27 cellular contexts compared by ENCODE assay signal in the genomic region with DNA sequence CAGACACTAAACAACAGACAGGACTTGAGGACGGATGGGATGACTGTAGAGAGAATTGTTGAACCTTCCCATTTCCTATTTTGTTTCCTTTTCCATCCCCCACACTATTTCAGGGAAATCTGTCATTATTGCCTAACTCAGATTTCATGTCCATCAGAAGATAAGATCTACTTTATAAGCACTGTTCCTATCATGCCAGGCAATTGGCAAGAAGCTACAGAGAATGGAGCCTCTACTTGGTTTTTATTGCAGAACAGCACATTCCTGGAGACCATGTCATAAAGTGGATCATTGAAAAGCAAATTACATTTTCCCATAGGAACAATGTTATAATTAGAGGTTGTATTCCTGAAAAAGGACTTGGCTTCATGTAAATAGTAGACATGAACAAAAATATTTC.
DNase-seq lines count a peak whose midpoint lies in the region; ATAC-seq and TF ChIP-seq lines count a peak whose summit lies in the region.
"Had no signal": no experiment of that assay in that cellular context is flagged by ENCODE, and none has a peak within 500 bp of the region (broad histone marks: within the 10 kb centered on the region; RNA-seq: fewer than 3 reads in every experiment).

No MANE protein-coding gene starts in this region.

- DNase-seq in SK-N-SH (no peak), PC-3 (peak; percentile 30), dedifferentiated amniotic fluid mesenchymal stem cell (ENCODE audit: extremely low spot score) (peak; percentile 38), mucosa of descending colon (no peak), ascending aorta (ENCODE audit: low spot score in 2 of 2) (no peak), ovary (no peak)
- no peak for DNase-seq in activated CD4-positive, alpha-beta T cell treated with anti-CD3 and anti-CD28 coated beads, Interleukin-2, amount 50 U/mL, for 1 hour
- DNase-seq: CD4-positive, alpha-beta T cell; COR-L47; EL; GDM1; GOT3; HCEC 1CT; Kasumi-1; MM.1S; NCI-H2029; NCI-H446; NCI-H524 treated with DMSO at 0.1 percent for 48 hours; NCI-H774; NK-92 treated with Interleukin-12 subunit alpha and Interleukin-12 subunit beta, amount 100 ng/mL, for 24 hours; PC-9; SHP77 had no signal

- intact Hi-C loops in PC-3 (cut with micrococcal nuclease), result no loop called here
- intact Hi-C loops in mucosa of descending colon (cut with DNase I, micrococcal nuclease), result no loop called here
- intact Hi-C loops in ascending aorta (cut with DNase I), result no loop called here
- intact Hi-C loops in ovary (cut with DNase I), result no loop called here

- H3K4me3 ChIP-seq in SK-N-SH (ENCODE audit: low read depth in 2 of 2, low read length in 1 of 2) (no peak overlapping the region), PC-3 (ENCODE audit: low read length) (no peak overlapping the region), mucosa of descending colon (no peak overlapping the region), ascending aorta (no peak overlapping the region), ovary (no peak overlapping the region)
- H3K4me3 ChIP-seq: BLaER1, GM12878, K562, PC-9 had no signal

- no peaks in the 10 kb centered on the region for H3K9me3 ChIP-seq in SK-N-SH
- no peaks in the 10 kb centered on the region for H3K9me3 ChIP-seq in PC-3 (ENCODE audit: low read length)
- H3K9me3 ChIP-seq in mucosa of descending colon, result no peaks in the 10 kb centered on the region
- H3K9me3 ChIP-seq in ascending aorta, result no peaks in the 10 kb centered on the region
- H3K9me3 ChIP-seq in ovary, result no peaks in the 10 kb centered on the region
- H3K9me3 ChIP-seq: BLaER1 had no signal

- WGBS in SK-N-SH (ENCODE audit: low lambda C conversion rate), result 21% methylated on average over 1 of the region's 1 CpG
- 0 to 58% (median 36%) methylated on average over 1 of the region's 1 CpG for WGBS in ovary, 3 donors

- TF ChIP-seq EP300 in SK-N-SH (IDR thresholded peaks at IDR 0.05; ENCODE audit: borderline replicate concordance in 1 of 2, low read depth in 1 of 2, low read length in 1 of 2) (no peak), ovary (IDR thresholded peaks at IDR 0.05) (no peak)

- H3K9ac ChIP-seq in SK-N-SH (no peak overlapping the region), PC-3 (ENCODE audit: low read length) (no peak overlapping the region)
- H3K9ac ChIP-seq: BLaER1 had no signal

- TF ChIP-seq CTCF in SK-N-SH (IDR thresholded peaks at IDR 0.05) (no peak), PC-3 (conservative IDR thresholded peaks at IDR 0.05; ENCODE audit: low read depth, low read length) (no peak), mucosa of descending colon (IDR thresholded peaks at IDR 0.05) (no peak), ascending aorta (IDR thresholded peaks at IDR 0.05) (no peak), ovary (IDR thresholded peaks at IDR 0.05) (no peak)

- H3K4me1 ChIP-seq in SK-N-SH (ENCODE audit: control insufficient read depth in 1 of 2, insufficient read depth in 2 of 2, low read depth in 1 of 2, low read length in 1 of 2) (no peaks in the 10 kb centered on the region), PC-3 (ENCODE audit: insufficient read depth, low read length) (no peaks in the 10 kb centered on the region), mucosa of descending colon (ENCODE audit: low read depth) (no peaks in the 10 kb centered on the region), ascending aorta (no peaks in the 10 kb centered on the region), ovary (ENCODE audit: insufficient read depth) (no peaks in the 10 kb centered on the region)
- H3K4me1 ChIP-seq: BLaER1 had no signal

- TF ChIP-seq POLR2A in ovary (IDR thresholded peaks at IDR 0.05), result no peak

- no TSS peak for BruUV-seq in PC-3 (replicated peaks; lab: Mats Ljungman, UMichigan)

- H3K79me2 ChIP-seq in SK-N-SH (ENCODE audit: insufficient read depth), result no peaks in the 10 kb centered on the region
- no peaks in the 10 kb centered on the region for H3K79me2 ChIP-seq in PC-3 (ENCODE audit: low read length)

- POLR2A ChIA-PET in SK-N-SH (lab: Yijun Ruan, JAX), result no interaction called here
- POLR2A ChIA-PET in PC-3 (lab: Charles Lee; ENCODE audit: unreplicated experiment), result no interaction called here

- CTCF ChIA-PET in SK-N-SH (lab: Yijun Ruan, JAX) (interaction anchor here (0.7 to 2.7 kb wide), 3 partner anchors 9 to 198 kb away, joined by 3 to 8 read pairs (median 4); no protein-coding TSS in a partner anchor), PC-3 (lab: Charles Lee) (no interaction called here)

- H4K20me1 ChIP-seq in SK-N-SH (ENCODE audit: insufficient read depth) (no peaks in the 10 kb centered on the region), PC-3 (ENCODE audit: low read length) (no peaks in the 10 kb centered on the region)
- H4K20me1 ChIP-seq: BLaER1 had no signal

- no peaks in the 10 kb centered on the region for H3K9me2 ChIP-seq in SK-N-SH
- no peaks in the 10 kb centered on the region for H3K9me2 ChIP-seq in PC-3 (replicated peaks; ENCODE audit: low read length)

- no peak for ATAC-seq in SK-N-SH treated with all-trans-retinoic acid at 6 μM for 48 hours
- no peak for ATAC-seq in PC-3
- no peak for ATAC-seq in mucosa of descending colon
- ATAC-seq: GM12878, K562 had no signal

- no peak overlapping the region for H2AFZ ChIP-seq in SK-N-SH (ENCODE audit: low read depth)
- H2AFZ ChIP-seq in PC-3 (ENCODE audit: low read length), result no peak overlapping the region
- H2AFZ ChIP-seq: PC-9 had no signal

- TF ChIP-seq RAD21 in SK-N-SH (IDR thresholded peaks at IDR 0.05; ENCODE audit: low read length), result no peak

- H3K27ac ChIP-seq in SK-N-SH (ENCODE audit: low read depth in 2 of 2, low read length in 1 of 2), result no peak overlapping the region
- no peak overlapping the region for H3K27ac ChIP-seq in PC-3 (ENCODE audit: low read length)
- no peak overlapping the region for H3K27ac ChIP-seq in ascending aorta
- no peak overlapping the region for H3K27ac ChIP-seq in ovary
- H3K27ac ChIP-seq: 22Rv1, BLaER1, PC-9 had no signal

- no peaks in the 10 kb centered on the region for H3F3A ChIP-seq in SK-N-SH (replicated peaks; ENCODE audit: insufficient read depth)
- H3F3A ChIP-seq in PC-3 (ENCODE audit: low read length, unreplicated experiment), result no peaks in the 10 kb centered on the region

- H3K36me3 ChIP-seq in SK-N-SH (replicated peaks in 1 of 2; ENCODE audit: control insufficient read depth in 1 of 2, insufficient read depth in 2 of 2, low read length in 1 of 2) (no peaks in the 10 kb centered on the region), PC-3 (ENCODE audit: low read depth, low read length) (no peaks in the 10 kb centered on the region), mucosa of descending colon (ENCODE audit: low read depth) (no peaks in the 10 kb centered on the region), ascending aorta (no peaks in the 10 kb centered on the region), ovary (no peaks in the 10 kb centered on the region)
- H3K36me3 ChIP-seq: BLaER1 had no signal

- H3K4me2 ChIP-seq in SK-N-SH (no peak overlapping the region), PC-3 (ENCODE audit: low read length) (no peak overlapping the region)
- H3K4me2 ChIP-seq: BLaER1, PC-9 had no signal

- no peaks in the 10 kb centered on the region; the same call in 1 of the 2 replicates for H3K27me3 ChIP-seq in SK-N-SH (ENCODE audit: insufficient read depth)
- peaks cover 7% of the 10 kb centered on the region; the same call in 1 of the 2 replicates for H3K27me3 ChIP-seq in PC-3 (ENCODE audit: low read length)
- H3K27me3 ChIP-seq in ascending aorta, result no peaks in the 10 kb centered on the region
- no peaks in the 10 kb centered on the region for H3K27me3 ChIP-seq in ovary
- H3K27me3 ChIP-seq: BLaER1 had no signal

TF ChIP-seq in SK-N-SH treated with all-trans-retinoic acid at 6 μM for 48 hours, 23 proteins besides CTCF, POLR2A, EP300 and RAD21:
- TF ChIP-seq ARNTL (CRISPR knock-in tag; IDR thresholded peaks at IDR 0.05; ENCODE audit: borderline replicate concordance, low read depth) (no peak), RARB (CRISPR knock-in tag; IDR thresholded peaks at IDR 0.05) (no peak), CSDC2 (CRISPR knock-in tag; IDR thresholded peaks at IDR 0.05) (0 out of 2 replicates have a peak, but pooled peaks have one; percentile 60), ISL1 (CRISPR knock-in tag; IDR thresholded peaks at IDR 0.05) (peak; percentile 83)
- TF ChIP-seq, protein P1, sequence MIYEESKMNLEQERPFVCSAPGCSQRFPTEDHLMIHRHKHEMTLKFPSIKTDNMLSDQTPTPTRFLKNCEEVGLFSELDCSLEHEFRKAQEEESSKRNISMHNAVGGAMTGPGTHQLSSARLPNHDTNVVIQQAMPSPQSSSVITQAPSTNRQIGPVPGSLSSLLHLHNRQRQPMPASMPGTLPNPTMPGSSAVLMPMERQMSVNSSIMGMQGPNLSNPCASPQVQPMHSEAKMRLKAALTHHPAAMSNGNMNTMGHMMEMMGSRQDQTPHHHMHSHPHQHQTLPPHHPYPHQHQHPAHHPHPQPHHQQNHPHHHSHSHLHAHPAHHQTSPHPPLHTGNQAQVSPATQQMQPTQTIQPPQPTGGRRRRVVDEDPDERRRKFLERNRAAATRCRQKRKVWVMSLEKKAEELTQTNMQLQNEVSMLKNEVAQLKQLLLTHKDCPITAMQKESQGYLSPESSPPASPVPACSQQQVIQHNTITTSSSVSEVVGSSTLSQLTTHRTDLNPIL (CRISPR knock-in tag; IDR thresholded peaks at IDR 0.05; ENCODE audit: low read depth), result peak; percentile 68; the same call in 1 of the 2 replicates
TF ChIP-seq in SK-N-SH treated with all-trans-retinoic acid at 6 μM for 48 hours: peak in this region for 3.

TF ChIP-seq in SK-N-SH, 30 proteins besides CTCF, POLR2A, EP300 and RAD21 (continues in another document):
- TF ChIP-seq NFIC (IDR thresholded peaks at IDR 0.05; ENCODE audit: borderline replicate concordance), result no peak
- TF ChIP-seq FOXM1 (IDR thresholded peaks at IDR 0.05; ENCODE audit: low read depth), result no peak
- TF ChIP-seq FOSL2 (IDR thresholded peaks at IDR 0.05; ENCODE audit: borderline replicate concordance, low read depth), result no peak
- TF ChIP-seq POLR2AphosphoS5 (IDR thresholded peaks at IDR 0.05; ENCODE audit: low read depth, low read length), result no peak
- TF ChIP-seq, protein P2, sequence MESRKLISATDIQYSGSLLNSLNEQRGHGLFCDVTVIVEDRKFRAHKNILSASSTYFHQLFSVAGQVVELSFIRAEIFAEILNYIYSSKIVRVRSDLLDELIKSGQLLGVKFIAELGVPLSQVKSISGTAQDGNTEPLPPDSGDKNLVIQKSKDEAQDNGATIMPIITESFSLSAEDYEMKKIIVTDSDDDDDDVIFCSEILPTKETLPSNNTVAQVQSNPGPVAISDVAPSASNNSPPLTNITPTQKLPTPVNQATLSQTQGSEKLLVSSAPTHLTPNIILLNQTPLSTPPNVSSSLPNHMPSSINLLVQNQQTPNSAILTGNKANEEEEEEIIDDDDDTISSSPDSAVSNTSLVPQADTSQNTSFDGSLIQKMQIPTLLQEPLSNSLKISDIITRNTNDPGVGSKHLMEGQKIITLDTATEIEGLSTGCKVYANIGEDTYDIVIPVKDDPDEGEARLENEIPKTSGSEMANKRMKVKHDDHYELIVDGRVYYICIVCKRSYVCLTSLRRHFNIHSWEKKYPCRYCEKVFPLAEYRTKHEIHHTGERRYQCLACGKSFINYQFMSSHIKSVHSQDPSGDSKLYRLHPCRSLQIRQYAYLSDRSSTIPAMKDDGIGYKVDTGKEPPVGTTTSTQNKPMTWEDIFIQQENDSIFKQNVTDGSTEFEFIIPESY (IDR thresholded peaks at IDR 0.05; ENCODE audit: borderline replicate concordance, low read depth), result no peak
- no peak for TF ChIP-seq RCOR1 (IDR thresholded peaks at IDR 0.05; ENCODE audit: low read length)
- TF ChIP-seq TEAD4 (IDR thresholded peaks at IDR 0.05; ENCODE audit: borderline replicate concordance, insufficient read depth), result no peak

Comparison
In these comparisons a context has a peak if more than half of its experiments do, and no peak if none do; other contexts are left out.
1. DNase-seq: peak in PC-3 (single experiment) and dedifferentiated amniotic fluid mesenchymal stem cell (single experiment); none in SK-N-SH (single experiment), mucosa of descending colon (0 of 3), ascending aorta (0 of 2), ovary (0 of 5) and activated CD4-positive, alpha-beta T cell treated with anti-CD3 and anti-CD28 coated beads, Interleukin-2, amount 50 U/mL, for 1 hour (single experiment).